9 cellular contexts compared by ENCODE assay signal in the genomic region with DNA sequence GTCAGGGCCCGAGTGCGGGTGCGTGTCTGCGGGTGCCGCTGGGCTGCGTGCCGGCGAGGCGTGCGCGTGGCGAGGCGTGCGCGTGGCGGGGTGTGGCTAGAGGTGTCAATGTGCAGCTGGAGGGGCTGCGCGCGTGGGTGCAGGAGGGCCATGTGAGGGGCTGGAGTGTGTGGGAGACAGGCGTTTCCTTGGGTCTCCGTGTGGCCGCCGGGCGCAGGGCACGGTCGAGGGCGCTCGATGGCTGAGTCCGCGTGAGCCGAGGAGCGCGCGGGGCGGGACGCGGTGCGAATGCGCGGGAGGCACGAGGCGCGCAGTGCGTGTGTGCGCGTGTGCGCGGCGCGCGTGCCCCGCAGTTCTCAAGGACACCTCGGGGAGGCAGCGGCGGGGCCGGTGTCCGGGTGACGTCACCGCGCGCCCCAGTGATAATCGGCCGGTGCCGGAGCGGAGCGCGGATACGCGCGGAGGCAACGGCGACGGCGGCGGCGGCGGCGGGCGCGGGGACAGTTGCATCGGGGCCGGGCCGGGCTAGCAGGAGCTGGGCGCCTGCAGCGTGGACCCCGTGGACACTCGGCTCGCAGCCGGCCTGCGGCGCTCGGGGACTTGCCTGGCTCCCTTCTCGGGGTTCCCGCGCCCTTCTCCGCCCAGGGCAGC.
DNase-seq lines count a peak whose midpoint lies in the region; ATAC-seq lines count a peak whose summit lies in the region.
"Had no signal": no experiment of that assay in that cellular context is flagged by ENCODE, and none has a peak within 500 bp of the region (broad histone marks: within the 10 kb centered on the region; RNA-seq: fewer than 3 reads in every experiment).

No MANE protein-coding gene starts in this region.

- H3K27ac Mint-ChIP-seq in activated naive CD8-positive, alpha-beta T cell = no peak overlapping the region

- H3K4me1 Mint-ChIP-seq in activated naive CD8-positive, alpha-beta T cell (ENCODE audit: low read depth) = peaks cover 12% of the 10 kb centered on the region

- peak overlapping the region; percentile 40 for H3K4me3 Mint-ChIP-seq in activated naive CD8-positive, alpha-beta T cell

- H3K27me3 Mint-ChIP-seq in activated naive CD8-positive, alpha-beta T cell = peaks cover 10% of the 10 kb centered on the region

- H3K36me3 Mint-ChIP-seq in activated naive CD8-positive, alpha-beta T cell = no peaks in the 10 kb centered on the region
- H3K36me3 Mint-ChIP-seq: CD4-positive, alpha-beta memory T cell had no signal

- peak; percentile 17 for DNase-seq in activated naive CD4-positive, alpha-beta T cell treated with Interleukin-2 at 50 U/mL for 16 hours
- no peak for DNase-seq in activated naive CD4-positive, alpha-beta T cell (lab: John Stamatoyannopoulos, UW)
- peak; percentile 48 for DNase-seq in iPS-NIHi7 (ENCODE audit: extremely low spot score)
- peak; percentile 36 for DNase-seq in superior temporal gyrus (ENCODE audit: extremely low spot score)
- DNase-seq in cortex of kidney (lab: John Stamatoyannopoulos, UW) = no peak

- ATAC-seq in HG02798 (IDR thresholded peaks at IDR 0.05; ENCODE audit: poor library complexity, unreplicated experiment) (no peak), HG03108 (IDR thresholded peaks at IDR 0.05; ENCODE audit: unreplicated experiment) (no peak)

- no peaks in the 10 kb centered on the region for H3K9me3 Mint-ChIP-seq in activated naive CD8-positive, alpha-beta T cell (ENCODE audit: low read depth)
- H3K9me3 Mint-ChIP-seq: CD4-positive, alpha-beta memory T cell had no signal

Comparison
In these comparisons a context has a peak if more than half of its experiments do, and no peak if none do; other contexts are left out.
1. DNase-seq: peak in activated naive CD4-positive, alpha-beta T cell treated with Interleukin-2 at 50 U/mL for 16 hours (single experiment), iPS-NIHi7 (single experiment) and superior temporal gyrus (single experiment); none in activated naive CD4-positive, alpha-beta T cell (0 of 4) and cortex of kidney (single experiment).